Comparison of ENCODE assay signal across 8 cellular contexts in the genomic region with DNA sequence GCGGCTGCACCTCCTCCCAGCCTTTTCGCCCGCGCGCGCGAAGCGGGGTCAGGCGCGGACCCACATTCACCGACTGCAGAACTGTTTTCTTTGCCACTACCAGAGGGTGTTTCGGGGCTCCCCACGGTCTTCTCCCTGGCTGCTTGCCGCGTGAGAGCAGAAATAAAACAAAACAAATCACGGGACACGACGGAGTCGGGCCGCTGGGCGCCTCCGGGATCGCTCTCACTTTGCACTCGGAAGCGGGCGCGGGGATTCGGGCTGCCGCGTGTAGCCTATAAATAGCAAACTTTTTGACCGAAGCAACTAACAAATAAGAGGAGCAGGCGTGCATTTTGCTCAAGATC.
DNase-seq lines count a peak whose midpoint lies in the region; TF ChIP-seq lines count a peak whose summit lies in the region.

No MANE protein-coding gene starts in this region.

- no peak for DNase-seq in Caco-2
- DNase-seq in MG63 = no peak
- no peak for DNase-seq in epithelial cell of proximal tubule (ENCODE audit: low read depth)
- peak; percentile 20 for DNase-seq in neural crest cell (ENCODE audit: low read depth, low spot score)
- DNase-seq in GOT3 (lab: John Stamatoyannopoulos, UW) = no peak
- DNase-seq in NOMO-1 treated with dmso at 0.1 percent for 144 hours (lab: John Stamatoyannopoulos, UW; ENCODE audit: unreplicated experiment) = no peak
- DNase-seq in globus pallidus (ENCODE audit: low spot score) = no peak
- DNase-seq in hepatic stellate cell (ENCODE audit: low spot score) = no peak

- H3K27me3 ChIP-seq in Caco-2 (replicated peaks; ENCODE audit: control insufficient read depth, insufficient read depth, low read length) (no peaks in the 10 kb centered on the region; the same call in 1 of the 2 replicates), MG63 (no peaks in the 10 kb centered on the region)

- CTCF ChIA-PET in Caco-2 (lab: Charles Lee) = no interaction called here

- H3K4me1 ChIP-seq in Caco-2 = no peaks in the 10 kb centered on the region

- no peak for TF ChIP-seq CTCF in Caco-2 (IDR thresholded peaks at IDR 0.05; ENCODE audit: insufficient read depth in 1 of 2, low read depth in 1 of 2, low read length in 1 of 2, severe bottlenecking in 1 of 2, unreplicated experiment in 1 of 2)
- TF ChIP-seq CTCF in epithelial cell of proximal tubule (conservative IDR thresholded peaks at IDR 0.05; ENCODE audit: low read depth, low read length) = no peak
- TF ChIP-seq CTCF in neural crest cell (conservative IDR thresholded peaks at IDR 0.05) = no peak

- H3K36me3 Mint-ChIP-seq in Caco-2 (ENCODE audit: insufficient read depth, unreplicated experiment) (no peaks in the 10 kb centered on the region), neural crest cell (ENCODE audit: low read depth) (no peaks in the 10 kb centered on the region)

- H3K4me3 Mint-ChIP-seq in Caco-2 (ENCODE audit: unreplicated experiment) (peak overlapping the region; percentile 85), neural crest cell (peak overlapping the region; percentile 83)

- POLR2A ChIA-PET in Caco-2 (lab: Charles Lee) = interaction anchor here (0.6 kb wide), 1 partner anchor 214 kb away, joined by 3 read pairs; no protein-coding TSS in a partner anchor

- H3K27me3 Mint-ChIP-seq in Caco-2 (ENCODE audit: insufficient read depth, unreplicated experiment) (peaks cover 10% of the 10 kb centered on the region), neural crest cell (ENCODE audit: low read depth) (peaks cover 100% of the 10 kb centered on the region)

- H3K9me3 ChIP-seq in Caco-2 (no peaks in the 10 kb centered on the region), MG63 (no peaks in the 10 kb centered on the region)

- H3K36me3 ChIP-seq in Caco-2 (ENCODE audit: control insufficient read depth, insufficient read depth, low read length) (no peaks in the 10 kb centered on the region), MG63 (no peaks in the 10 kb centered on the region)

- H3K27ac Mint-ChIP-seq in Caco-2 (ENCODE audit: unreplicated experiment) (peak overlapping the region; percentile 34), neural crest cell (ENCODE audit: unreplicated experiment) (no peak overlapping the region)

- peaks cover 13% of the 10 kb centered on the region for H3K4me1 Mint-ChIP-seq in Caco-2 (ENCODE audit: low read depth, unreplicated experiment)
- peaks cover 55% of the 10 kb centered on the region for H3K4me1 Mint-ChIP-seq in neural crest cell

- no peaks in the 10 kb centered on the region for H3K9me3 Mint-ChIP-seq in Caco-2 (ENCODE audit: unreplicated experiment)
- no peaks in the 10 kb centered on the region for H3K9me3 Mint-ChIP-seq in neural crest cell

- H3K4me3 ChIP-seq in Caco-2 (ENCODE audit: low read depth, low read length) (peak overlapping the region; percentile 52), MG63 (peak overlapping the region; percentile 62), epithelial cell of proximal tubule (ENCODE audit: low read depth, low read length) (peak overlapping the region; percentile 65)

- intact Hi-C loops in Caco-2 (cut with micrococcal nuclease; ENCODE audit: unreplicated experiment) = no loop called here

- BruUV-seq in Caco-2 (replicated peaks; lab: Mats Ljungman, UMichigan) = no TSS peak
